Comparison of ENCODE assay signal across 27 cellular contexts in the genomic region with DNA sequence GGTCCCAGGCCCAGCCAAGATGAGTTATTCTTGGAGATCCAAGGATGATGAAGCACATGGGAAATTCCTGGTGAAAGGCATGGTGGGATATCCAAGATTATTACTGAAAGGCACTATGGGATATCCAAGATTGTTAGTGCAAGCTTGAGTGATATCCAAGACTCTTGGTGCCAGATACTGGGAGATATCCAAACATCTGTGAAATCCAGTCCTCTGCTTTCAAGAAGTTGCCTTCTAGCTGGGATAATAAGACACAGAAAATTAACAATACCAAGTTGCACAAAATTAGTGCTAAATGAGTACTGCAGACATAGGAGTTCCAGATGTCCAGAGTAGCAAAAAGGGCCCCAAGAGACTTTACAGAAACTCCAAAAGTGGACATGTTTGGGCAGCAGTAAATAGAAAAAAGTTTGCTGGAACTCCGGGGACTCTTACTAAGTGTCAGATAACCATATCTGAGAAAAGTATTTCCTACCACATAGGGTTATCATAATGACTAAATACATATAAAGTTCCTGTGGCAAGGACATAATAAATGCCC. TPM values are rescaled to one million over a fixed set of nuclear protein-coding genes. Genes with fewer than 3 reads are reported as not detected.
A peak's percentile ranks its signal among the peaks of the same experiment; 100 is the strongest.
DNase-seq lines count a peak whose midpoint lies in the region; ATAC-seq, FAIRE-seq and TF ChIP-seq lines count a peak whose summit lies in the region.
"Had no signal": no experiment of that assay in that cellular context is flagged by ENCODE, and none has a peak within 500 bp of the region (broad histone marks: within the 10 kb centered on the region; RNA-seq: fewer than 3 reads in every experiment).

No MANE protein-coding gene starts in this region.

- H3K9me3 ChIP-seq in keratinocyte (ENCODE audit: control insufficient read depth, low read depth, low read length), result no peaks in the 10 kb centered on the region
- H3K9me3 ChIP-seq: ascending aorta, esophagus squamous epithelium had no signal

- H3K27ac ChIP-seq in epithelial cell of prostate (peak overlapping the region; percentile 94), keratinocyte (ENCODE audit: control insufficient read depth, insufficient read depth, low read length) (peak overlapping the region; percentile 57)
- H3K27ac ChIP-seq: ascending aorta, esophagus squamous epithelium, hepatocyte, HL-60 had no signal

- no peaks in the 10 kb centered on the region for H4K20me1 ChIP-seq in keratinocyte (ENCODE audit: control insufficient read depth, extremely low read depth, insufficient read depth, low read length)

- H3K27me3 ChIP-seq in keratinocyte (ENCODE audit: control insufficient read depth, extremely low read depth, insufficient read depth, low read length), result no peaks in the 10 kb centered on the region
- H3K27me3 ChIP-seq: ascending aorta, esophagus squamous epithelium, hepatocyte had no signal

- H3K9me1 ChIP-seq in keratinocyte (ENCODE audit: control insufficient read depth, extremely low read depth, insufficient read depth, low read length), result no peaks in the 10 kb centered on the region

- H3K4me1 Mint-ChIP-seq in activated naive CD4-positive, alpha-beta T cell treated with anti-CD3 and anti-CD28 coated beads for 36 hours (ENCODE audit: low read depth), result peaks cover 12% of the 10 kb centered on the region
- H3K4me1 Mint-ChIP-seq: IgD-negative memory B cell had no signal

- ATAC-seq in HG02798 (IDR thresholded peaks at IDR 0.05; ENCODE audit: poor library complexity, unreplicated experiment), result no peak
- ATAC-seq: activated CD8-positive, alpha-beta T cell treated with anti-CD3 and anti-CD28 coated beads, Interleukin-2, amount 10 ng/mL, durations not matched to agents 7 days and 5 days; activated T-cell treated with anti-CD3 and anti-CD28 coated beads, Interleukin-2, amount 50 U/mL, for 4 hours had no signal

- H3K79me2 ChIP-seq in keratinocyte (ENCODE audit: control insufficient read depth, insufficient read depth, low read length), result no peaks in the 10 kb centered on the region
- H3K79me2 ChIP-seq: hepatocyte had no signal

- peaks cover 55% of the 10 kb centered on the region for H3K4me1 ChIP-seq in keratinocyte (ENCODE audit: control insufficient read depth, extremely low read depth, insufficient read depth, low read length)
- H3K4me1 ChIP-seq: ascending aorta had no signal

- peak; percentile 78 for FAIRE-seq in keratinocyte (lab: Jason Lieb, UNC)

- H3K27ac Mint-ChIP-seq in activated naive CD4-positive, alpha-beta T cell treated with anti-CD3 and anti-CD28 coated beads for 36 hours, result no peak overlapping the region
- H3K27ac Mint-ChIP-seq: activated CD8-positive, alpha-beta T cell treated with anti-CD3 and anti-CD28 coated beads, Interleukin-2, amount 10 ng/mL, durations not matched to agents 7 days and 5 days; IgD-negative memory B cell; T-helper 2 cell treated with Interferon-gamma antibody and Interleukin-4, amounts not matched to agents 5 μg/mL and 100 μg/mL, for 36 hours had no signal

- H3K9ac ChIP-seq in keratinocyte (ENCODE audit: control insufficient read depth, extremely low read depth, insufficient read depth, low read length), result no peak overlapping the region

- TF ChIP-seq CTCF in keratinocyte (optimal IDR thresholded peaks at IDR 0.05 in 1 of 3, IDR thresholded peaks at IDR 0.05 in 1 of 3, conservative IDR thresholded peaks at IDR 0.05 in 1 of 3; ENCODE audit: extremely low read depth in 1 of 3, insufficient read depth in 2 of 3, low read length in 3 of 3), result no peak

- H3K9me3 Mint-ChIP-seq in activated naive CD4-positive, alpha-beta T cell treated with anti-CD3 and anti-CD28 coated beads for 36 hours, result no peaks in the 10 kb centered on the region
- H3K9me3 Mint-ChIP-seq: activated T-cell treated with anti-CD3 and anti-CD28 coated beads, Interleukin-2, amount 50 U/mL, for 4 hours; IgD-negative memory B cell; T-helper 2 cell treated with Interferon-gamma antibody and Interleukin-4, amounts not matched to agents 5 μg/mL and 100 μg/mL, for 36 hours had no signal

- intact Hi-C loops in activated naive CD4-positive, alpha-beta T cell treated with anti-CD3 and anti-CD28 coated beads for 36 hours (cut with micrococcal nuclease), result no loop called here

- CTCF ChIA-PET in activated naive CD4-positive, alpha-beta T cell treated with anti-CD3 and anti-CD28 coated beads for 36 hours (lab: Charles Lee), result no interaction called here

- no peak overlapping the region for H3K4me3 ChIP-seq in keratinocyte (ENCODE audit: control insufficient read depth in 2 of 3, extremely low read depth in 1 of 3, insufficient read depth in 2 of 3, low read depth in 1 of 3, low read length in 3 of 3)
- H3K4me3 ChIP-seq: ascending aorta, esophagus squamous epithelium, hepatocyte, lung had no signal

- H2AFZ ChIP-seq in keratinocyte (ENCODE audit: control insufficient read depth, low read length), result no peak overlapping the region
- H2AFZ ChIP-seq: hepatocyte had no signal

- H3K4me3 Mint-ChIP-seq in activated naive CD4-positive, alpha-beta T cell treated with anti-CD3 and anti-CD28 coated beads for 36 hours, result no peak overlapping the region
- H3K4me3 Mint-ChIP-seq: activated CD8-positive, alpha-beta T cell treated with anti-CD3 and anti-CD28 coated beads, Interleukin-2, amount 10 ng/mL, durations not matched to agents 7 days and 5 days; activated T-cell treated with anti-CD3 and anti-CD28 coated beads, Interleukin-2, amount 50 U/mL, for 4 hours; IgD-negative memory B cell; T-helper 2 cell treated with Interferon-gamma antibody and Interleukin-4, amounts not matched to agents 5 μg/mL and 100 μg/mL, for 36 hours had no signal

- dilution Hi-C loops in keratinocyte (cut with MboI; ENCODE audit: extremely low pct_ligation_motif_present, low sequenced_read_pairs), result no loop called here

- H3K4me2 ChIP-seq in keratinocyte (ENCODE audit: control insufficient read depth, extremely low read depth, insufficient read depth, low read depth, low read length), result peak overlapping the region; percentile 47
- H3K4me2 ChIP-seq: hepatocyte had no signal

- H3K27me3 Mint-ChIP-seq in activated naive CD4-positive, alpha-beta T cell treated with anti-CD3 and anti-CD28 coated beads for 36 hours (ENCODE audit: low read depth), result no peaks in the 10 kb centered on the region
- H3K27me3 Mint-ChIP-seq: IgD-negative memory B cell had no signal

- DNase-seq in GM03348 (ENCODE audit: low spot score), result peak; percentile 24
- DNase-seq in NCI-H226, result peak; percentile 79
- DNase-seq in epithelial cell of prostate (ENCODE audit: low read depth, low spot score), result no peak
- no peak for DNase-seq in keratinocyte (ENCODE audit: low read depth, low spot score)
- DNase-seq in activated naive CD4-positive, alpha-beta T cell treated with anti-CD3 and anti-CD28 coated beads for 36 hours, result no peak
- no peak for DNase-seq in activated T-cell treated with anti-CD3 and anti-CD28 coated beads, Interleukin-2, amount 50 U/mL, for 48 hours
- DNase-seq in GM19240 (ENCODE audit: insufficient read length, low spot score), result no peak
- DNase-seq: activated CD4-positive, CD25-positive, alpha-beta regulatory T cell; activated CD8-positive, alpha-beta T cell treated with anti-CD3 and anti-CD28 coated beads, Interleukin-2, amount 10 ng/mL, durations not matched to agents 7 days and 5 days; activated naive CD4-positive, alpha-beta T cell treated with anti-CD3 and anti-CD28 coated beads, Interleukin-2, amount 50 U/mL, for 16 hours; activated T-cell treated with anti-CD3 and anti-CD28 coated beads, Interleukin-2, amount 50 U/mL, for 4 hours; cerebellar nuclear complex; DMS79 treated with DMSO at 0.1 percent for 48 hours; effector CD4-positive, alpha-beta T cell; esophagus squamous epithelium; NCI-H1694; NCI-H2227 treated with DMSO at 0.1 percent for 48 hours; occipital lobe; stimulated activated CD4-positive, alpha-beta T cell treated with anti-CD3 and anti-CD28 coated beads, Interleukin-15, amount 100 ng/mL, for 24 hours; substantia nigra had no signal

- no peaks in the 10 kb centered on the region for H3K36me3 Mint-ChIP-seq in activated naive CD4-positive, alpha-beta T cell treated with anti-CD3 and anti-CD28 coated beads for 36 hours (ENCODE audit: low read depth)
- H3K36me3 Mint-ChIP-seq: IgD-negative memory B cell had no signal

- H3K36me3 ChIP-seq in keratinocyte (ENCODE audit: control insufficient read depth in 2 of 2, extremely low read depth in 1 of 2, insufficient read depth in 2 of 2, low read length in 2 of 2), result no peaks in the 10 kb centered on the region
- H3K36me3 ChIP-seq: ascending aorta, esophagus squamous epithelium had no signal

RNA-seq across cellular contexts. Expression of a gene that starts 34.6 kb away (rescaled TPM):
- 107 to 144 TPM (median 118 TPM) in 3 replicates for polyA plus RNA-seq in keratinocyte
- 49.0 TPM for polyA plus RNA-seq in keratinocyte (2011; ENCODE audit: low read depth)
- 87.1 and 90.4 TPM in 2 replicates for polyA plus RNA-seq in keratinocyte (2011; cell fraction: cytosol; rRNA removed)
- 128 and 137 TPM in 2 replicates for polyA plus RNA-seq in keratinocyte (2011; cell fraction: nucleus; rRNA removed)
- 113 and 158 TPM in 2 replicates for polyA plus RNA-seq in keratinocyte (2012; ENCODE audit: low replicate concordance)
- polyA minus RNA-seq in keratinocyte, result 52.6 to 84.2 TPM (median 78.2 TPM) in 3 replicates
- polyA minus RNA-seq in keratinocyte (2011; cell fraction: cytosol; rRNA and poly(A)+ RNA removed), result 201 TPM
- 108 and 134 TPM in 2 replicates for polyA minus RNA-seq in keratinocyte (2011; cell fraction: nucleus; rRNA and poly(A)+ RNA removed)
- total RNA-seq in activated naive CD4-positive, alpha-beta T cell treated with anti-CD3 and anti-CD28 coated beads for 36 hours, result 1 to 10 TPM; 2.7 to 2.8 TPM

Comparison
In these comparisons a context has a peak if more than half of its experiments do, and no peak if none do; other contexts are left out.
1. DNase-seq: peak in GM03348 (single experiment) and NCI-H226 (single experiment); none in epithelial cell of prostate (single experiment), keratinocyte (single experiment), activated naive CD4-positive, alpha-beta T cell treated with anti-CD3 and anti-CD28 coated beads for 36 hours (single experiment), activated T-cell treated with anti-CD3 and anti-CD28 coated beads, Interleukin-2, amount 50 U/mL, for 48 hours (0 of 2) and GM19240 (single experiment).